Comparison of ENCODE assay signal across 8 cellular contexts in genomic region chr5:108382784-108383358, GRCh38. TPM values are rescaled to one million over a fixed set of nuclear protein-coding genes. Genes with fewer than 3 reads are reported as not detected.
DNase-seq lines count a peak whose midpoint lies in the region; ATAC-seq and TF ChIP-seq lines count a peak whose summit lies in the region.

No MANE protein-coding gene starts in this region.

- peaks cover 0 to 13% (median 0%) of the 10 kb centered on the region in 11 experiments; a peak in 3 of 22 replicates for H4K20me1 ChIP-seq in BLaER1 treated with 17β-estradiol and CSF1 and Interleukin-3, amounts not matched to agents 10 nM and 100 nM
- H4K20me1 ChIP-seq in PC-9 (ENCODE audit: insufficient read depth): no peaks in the 10 kb centered on the region; the same call in 1 of the 2 replicates

- no peaks in the 10 kb centered on the region for H3K36me3 ChIP-seq in BLaER1 treated with 17β-estradiol and CSF1 and Interleukin-3, amounts not matched to agents 10 nM and 100 nM
- no peaks in the 10 kb centered on the region for H3K36me3 ChIP-seq in PC-9 (ENCODE audit: low read depth)
- no peaks in the 10 kb centered on the region for H3K36me3 ChIP-seq in muscle layer of colon (ENCODE audit: insufficient read depth, low read length)

- peak overlapping the region; percentile 67 to 94 (median 83) for H3K4me2 ChIP-seq in BLaER1 treated with 17β-estradiol and CSF1 and Interleukin-3, amounts not matched to agents 10 nM and 100 nM
- H3K4me2 ChIP-seq in PC-9: peak overlapping the region; percentile 96

- H3K27ac ChIP-seq in BLaER1 treated with 17β-estradiol and CSF1 and Interleukin-3, amounts not matched to agents 10 nM and 100 nM: peak overlapping the region; percentile 96 to 100 (median 99)
- peak overlapping the region; percentile 68 for H3K27ac ChIP-seq in PC-9
- H3K27ac ChIP-seq in muscle layer of colon (ENCODE audit: low read depth, low read length): peak overlapping the region; percentile 98

- H3K4me1 ChIP-seq in BLaER1 treated with 17β-estradiol and CSF1 and Interleukin-3, amounts not matched to agents 10 nM and 100 nM: peaks cover 18 to 40% (median 30%) of the 10 kb centered on the region in 10 experiments
- peaks cover 42% of the 10 kb centered on the region for H3K4me1 ChIP-seq in PC-9 (replicated peaks; ENCODE audit: insufficient read depth)
- peaks cover 19% of the 10 kb centered on the region for H3K4me1 ChIP-seq in muscle layer of colon (ENCODE audit: insufficient read depth, low read length)

- H3K9me2 ChIP-seq in PC-9 (ENCODE audit: insufficient read depth): no peaks in the 10 kb centered on the region

- H2AFZ ChIP-seq in PC-9: peak overlapping the region; percentile 91

- peak overlapping the region; percentile 87 to 95 (median 91) for H3K4me3 ChIP-seq in BLaER1 treated with 17β-estradiol and CSF1 and Interleukin-3, amounts not matched to agents 10 nM and 100 nM
- H3K4me3 ChIP-seq in PC-9 (peak overlapping the region; percentile 77), muscle layer of colon (ENCODE audit: low read depth in 1 of 2, low read length in 2 of 2) (peak overlapping the region; percentile 54 to 88)

- H3K27me3 ChIP-seq in BLaER1 treated with 17β-estradiol and CSF1 and Interleukin-3, amounts not matched to agents 10 nM and 100 nM: no peaks in the 10 kb centered on the region
- H3K27me3 ChIP-seq in PC-9 (ENCODE audit: insufficient read depth, low read depth): no peaks in the 10 kb centered on the region
- no peaks in the 10 kb centered on the region for H3K27me3 ChIP-seq in muscle layer of colon (ENCODE audit: control insufficient read depth in 1 of 2, insufficient read depth in 2 of 2, low read length in 2 of 2)

- intact Hi-C loops in PC-9 (cut with micrococcal nuclease; ENCODE audit: unreplicated experiment): no loop called here

- CTCF ChIA-PET in PC-9 (lab: Charles Lee): no interaction called here

- BruUV-seq in PC-9 (replicated peaks; lab: Mats Ljungman, UMichigan): no TSS peak

- ATAC-seq in GM21367 (IDR thresholded peaks at IDR 0.05; ENCODE audit: unreplicated experiment): peak; percentile 10
- ATAC-seq in GM21529 (IDR thresholded peaks at IDR 0.05; ENCODE audit: unreplicated experiment): no peak

- no peaks in the 10 kb centered on the region for H3K9me3 ChIP-seq in BLaER1 treated with 17β-estradiol and CSF1 and Interleukin-3, amounts not matched to agents 10 nM and 100 nM (replicated peaks in 1 of 11)
- H3K9me3 ChIP-seq in PC-9 (ENCODE audit: insufficient read depth, low read depth) (no peaks in the 10 kb centered on the region), muscle layer of colon (ENCODE audit: low read length) (no peaks in the 10 kb centered on the region)

- peaks cover 12% of the 10 kb centered on the region; the same call in 1 of the 2 replicates for H3F3A ChIP-seq in PC-9 (ENCODE audit: insufficient read depth, low read depth)

- TF ChIP-seq CTCF in PC-9 (conservative IDR thresholded peaks at IDR 0.05): no peak

- H3K9ac ChIP-seq in BLaER1 treated with 17β-estradiol and CSF1 and Interleukin-3, amounts not matched to agents 10 nM and 100 nM: peak overlapping the region; percentile 97 to 100 (median 99)
- peak overlapping the region; percentile 30 for H3K9ac ChIP-seq in muscle layer of colon (ENCODE audit: low read length)

- H3K79me2 ChIP-seq in PC-9 (ENCODE audit: low read depth): peaks cover 28% of the 10 kb centered on the region

- POLR2A ChIA-PET in PC-9 (lab: Charles Lee; ENCODE audit: unreplicated experiment): interaction anchor here (0.6 kb wide), 2 partner anchors 1357 to 1984 kb away, joined by 3 to 4 read pairs; no protein-coding TSS in a partner anchor

- DNase-seq in PC-9 (peak in 1 of 2 experiments; percentile 52), dedifferentiated amniotic fluid mesenchymal stem cell (ENCODE audit: extremely low spot score) (peak; percentile 36), NCI-H82 (lab: John Stamatoyannopoulos, UW) (no peak)
- no peak for DNase-seq in activated CD4-positive, CD25-positive, alpha-beta regulatory T cell (lab: John Stamatoyannopoulos, UW)

RNA-seq across cellular contexts. Expression of gene FBXL17, which starts 1.0 kb away (rescaled TPM):
- 14.7 and 19.5 TPM in 2 replicates for total RNA-seq in PC-9 (2021)
